In genomic region chr10:112969542-112969941, GRCh38 we compare ENCODE assay signal across 18 cellular contexts. TPM values are rescaled to one million over a fixed set of nuclear protein-coding genes. Genes with fewer than 3 reads are reported as not detected.
DNase-seq lines count a peak whose midpoint lies in the region; ATAC-seq, FAIRE-seq and TF ChIP-seq lines count a peak whose summit lies in the region.
"Had no signal": no experiment of that assay in that cellular context is flagged by ENCODE, and none has a peak within 500 bp of the region (broad histone marks: within the 10 kb centered on the region; RNA-seq: fewer than 3 reads in every experiment).

No MANE protein-coding gene starts in this region.

- H3K23ac ChIP-seq in mesendoderm (ENCODE audit: low read length), result no peak overlapping the region

- no peak for FAIRE-seq in A549 (lab: Jason Lieb, UNC)
- FAIRE-seq: GM12892 had no signal

- no peak overlapping the region for H2AK5ac ChIP-seq in mesendoderm (ENCODE audit: low read length)

- H4K5ac ChIP-seq in mesendoderm (ENCODE audit: low read length), result no peak overlapping the region

- H3K27me3 ChIP-seq in mesendoderm (ENCODE audit: insufficient read depth, low read length, poor library complexity), result no peaks in the 10 kb centered on the region
- H3K27me3 ChIP-seq: BLaER1, SJSA1 had no signal

- POLR2A ChIA-PET in A549 (lab: Yijun Ruan, JAX), result no interaction called here

- no peak overlapping the region for H2BK5ac ChIP-seq in mesendoderm (ENCODE audit: low read length)

- no peak overlapping the region for H3K9ac ChIP-seq in mesendoderm (ENCODE audit: low read length)
- H3K9ac ChIP-seq: BLaER1 had no signal

- 58% methylated on average over 2 of the region's 2 CpGs for WGBS in A549 (ENCODE audit: missing lambda C conversion rate)
- WGBS in mesendoderm (ENCODE audit: extremely low coverage, insufficient coverage, low lambda C conversion rate), result no CpG with 5 or more reads among the region's 2 CpGs

- DNase-seq in A549 (ENCODE audit: low read depth in 1 of 2, low spot score in 1 of 2) (no peak), HuH-7 (ENCODE audit: low spot score) (peak; percentile 70), epithelial cell of esophagus (ENCODE audit: low read depth) (peak; percentile 51), mesendoderm (peak; percentile 66), SIG-M5 treated with dmso at 0.1 percent for 504 hours (lab: John Stamatoyannopoulos, UW; ENCODE audit: unreplicated experiment) (no peak), SHP77 treated with DMSO at 0.1 percent for 48 hours (lab: John Stamatoyannopoulos, UW) (no peak)
- DNase-seq: CD8-positive, alpha-beta T cell; GF-D8; KBM-7; NCI-H1417 treated with DMSO at 0.1 percent for 48 hours; NCI-H1930; NCI-H446; NK-92 treated with Interleukin-12 subunit alpha and Interleukin-12 subunit beta, amount 100 ng/mL, for 24 hours had no signal

- peak overlapping the region in 1 of 2 experiments; percentile 11; a peak in 1 of 6 replicates for H3K27ac ChIP-seq in A549
- no peak overlapping the region for H3K27ac ChIP-seq in mesendoderm (ENCODE audit: low read depth, low read length)
- H3K27ac ChIP-seq: BLaER1, SJSA1 had no signal

- no peak for TF ChIP-seq RAD21 in A549 (conservative IDR thresholded peaks at IDR 0.05 in 1 of 2, IDR thresholded peaks at IDR 0.05 in 1 of 2)

- ATAC-seq in A549 (no peak), HG02588 (IDR thresholded peaks at IDR 0.05; ENCODE audit: unreplicated experiment) (no peak), HG03045 (IDR thresholded peaks at IDR 0.05; ENCODE audit: unreplicated experiment) (no peak)
- ATAC-seq: CD8-positive, alpha-beta T cell had no signal

- H3K79me1 ChIP-seq in mesendoderm (ENCODE audit: low read length), result peaks cover 25% of the 10 kb centered on the region

- no peak overlapping the region for H2BK15ac ChIP-seq in mesendoderm (replicated peaks; ENCODE audit: low read depth)

- H3K79me2 ChIP-seq in mesendoderm (ENCODE audit: control insufficient read depth, insufficient read depth, low read length), result peaks cover 55% of the 10 kb centered on the region

- H3K4me2 ChIP-seq in A549, result 0 out of 3 replicates have a peak overlapping the region, but pooled peaks have one; percentile 32
- H3K4me2 ChIP-seq in mesendoderm (ENCODE audit: low read length), result no peak overlapping the region
- H3K4me2 ChIP-seq: BLaER1 had no signal

- no peak overlapping the region for H4K8ac ChIP-seq in mesendoderm (ENCODE audit: low read depth, low read length)

- H3K4me3 ChIP-seq in A549 (no peak overlapping the region), epithelial cell of esophagus (ENCODE audit: low read length) (no peak overlapping the region), mesendoderm (ENCODE audit: low read length) (no peak overlapping the region)
- H3K4me3 ChIP-seq: BLaER1, SJSA1 had no signal

- no peak overlapping the region for H3K4ac ChIP-seq in mesendoderm (ENCODE audit: low read depth, low read length)

- H3K4me1 ChIP-seq in A549, result peaks cover 40% of the 10 kb centered on the region
- H3K4me1 ChIP-seq in mesendoderm (ENCODE audit: control insufficient read depth, low read depth, low read length), result peaks cover 3% of the 10 kb centered on the region
- H3K4me1 ChIP-seq: BLaER1 had no signal

- no peaks in the 10 kb centered on the region for H3K9me3 ChIP-seq in A549
- H3K9me3 ChIP-seq: BLaER1, SJSA1 had no signal

- no peak overlapping the region for H2BK120ac ChIP-seq in mesendoderm (ENCODE audit: low read depth, low read length)

- TF ChIP-seq CTCF in A549 (IDR thresholded peaks at IDR 0.05) (no peak), epithelial cell of esophagus (IDR thresholded peaks at IDR 0.05; ENCODE audit: insufficient read depth, low read depth, low read length, missing control alignments) (no peak)

- CTCF ChIA-PET in A549 (lab: Yijun Ruan, JAX), result no interaction called here

- H3K18ac ChIP-seq in mesendoderm (ENCODE audit: low read length), result no peak overlapping the region

- TF ChIP-seq EP300 in A549 (IDR thresholded peaks at IDR 0.05), result no peak

- H3K36me3 ChIP-seq in mesendoderm (ENCODE audit: control insufficient read depth, insufficient read depth, low read length), result no peaks in the 10 kb centered on the region

- H3K56ac ChIP-seq in mesendoderm (ENCODE audit: low read length), result no peak overlapping the region

- no peak for TF ChIP-seq POLR2A in A549 (IDR thresholded peaks at IDR 0.05; ENCODE audit: low read length)

TF ChIP-seq in A549, 52 proteins besides CTCF, POLR2A, EP300 and RAD21:
- no peak for TF ChIP-seq HMGXB4 (CRISPR knock-in tag; IDR thresholded peaks at IDR 0.05; ENCODE audit: borderline replicate concordance)
- no peak for TF ChIP-seq ATOH8 (CRISPR knock-in tag; IDR thresholded peaks at IDR 0.05; ENCODE audit: low read depth)
- TF ChIP-seq HES2 (IDR thresholded peaks at IDR 0.05), result no peak
- no peak for TF ChIP-seq FOSB (CRISPR knock-in tag; IDR thresholded peaks at IDR 0.05)
- no peak for TF ChIP-seq HOXB13 (CRISPR knock-in tag; IDR thresholded peaks at IDR 0.05; ENCODE audit: low read depth)
- no peak for TF ChIP-seq KDM1A (IDR thresholded peaks at IDR 0.05; ENCODE audit: low read depth)
- TF ChIP-seq ZSCAN20 (CRISPR knock-in tag; IDR thresholded peaks at IDR 0.05), result no peak
- TF ChIP-seq CBX2 (IDR thresholded peaks at IDR 0.05; ENCODE audit: borderline replicate concordance, low read depth), result no peak
- no peak for TF ChIP-seq NPAS2 (CRISPR knock-in tag; IDR thresholded peaks at IDR 0.05; ENCODE audit: borderline replicate concordance)

RNA-seq across cellular contexts. Expression of gene TCF7L2, which starts 19.5 kb away (rescaled TPM):
- polyA plus RNA-seq in A549 (2011; rRNA removed), result 11.3 and 15.8 TPM in 2 replicates
- polyA plus RNA-seq in A549 (2012; cell fraction: cytosol; rRNA removed), result 25.6 and 26.7 TPM in 2 replicates
- 54.2 and 56.7 TPM in 2 replicates for polyA plus RNA-seq in A549 (2012; cell fraction: nucleus; rRNA removed)
- polyA plus RNA-seq in A549 (2017; fragmentation: RNase III; extraction: RNeasy Plus Mini Kit Qiagen cat#74134 plus additional on column Dnase treatment), result 14.4 to 16.5 TPM (median 14.5 TPM) in 3 replicates
- 30.2 and 36.0 TPM in 2 replicates for polyA minus RNA-seq in A549 (2011; rRNA and poly(A)+ RNA removed)
- 43.5 TPM for polyA plus RNA-seq in mesendoderm (2013, experiment 1 of 2)
- polyA plus RNA-seq in mesendoderm (2013, experiment 2 of 2), result 47.0 TPM

Comparison
In these comparisons a context has a peak if more than half of its experiments do, and no peak if none do; other contexts are left out.
1. DNase-seq: peak in HuH-7 (single experiment), epithelial cell of esophagus (single experiment) and mesendoderm (single experiment); none in A549 (0 of 2), SIG-M5 treated with dmso at 0.1 percent for 504 hours (single experiment) and SHP77 treated with DMSO at 0.1 percent for 48 hours (single experiment).